ENCODE assay signal across 8 cellular contexts in genomic region chr4:184448828-184449227, GRCh38. TPM values are rescaled to one million over a fixed set of nuclear protein-coding genes. Genes with fewer than 3 reads are reported as not detected.
DNase-seq lines count a peak whose midpoint lies in the region; ATAC-seq and TF ChIP-seq lines count a peak whose summit lies in the region.

No MANE protein-coding gene starts in this region.

- peaks cover 80% of the 10 kb centered on the region for H3K4me1 ChIP-seq in OCI-LY1 (ENCODE audit: insufficient read depth, low read length, severe bottlenecking)
- H3K4me1 ChIP-seq in endodermal cell (ENCODE audit: control insufficient read depth, insufficient read depth, low read length): peaks cover 11% of the 10 kb centered on the region
- H3K4me1 ChIP-seq in mucosa of rectum (ENCODE audit: control insufficient read depth in 2 of 2, insufficient read depth in 2 of 2, low read length in 2 of 2): peaks cover 23 to 30% of the 10 kb centered on the region in 2 donors

- H3F3A ChIP-seq in OCI-LY1 (ENCODE audit: insufficient read depth, low read length): no peaks in the 10 kb centered on the region; the same call in 1 of the 2 replicates

- peaks cover 19% of the 10 kb centered on the region for H3K36me3 ChIP-seq in OCI-LY1 (ENCODE audit: insufficient read depth, low read length)
- H3K36me3 ChIP-seq in endodermal cell (ENCODE audit: control insufficient read depth, insufficient read depth, low read length): no peaks in the 10 kb centered on the region
- peaks cover 7 to 8% of the 10 kb centered on the region in 2 donors for H3K36me3 ChIP-seq in mucosa of rectum (ENCODE audit: control insufficient read depth in 2 of 2, insufficient read depth in 2 of 2, low read length in 2 of 2)

- H3K9ac ChIP-seq in OCI-LY1 (ENCODE audit: low read length): peak overlapping the region; percentile 45; the same call in 1 of the 2 replicates
- H3K9ac ChIP-seq in endodermal cell (ENCODE audit: extremely low read depth, low read length, poor library complexity, severe bottlenecking): no peak overlapping the region
- H3K9ac ChIP-seq in mucosa of rectum (ENCODE audit: low read depth in 1 of 2, low read length in 2 of 2): peak overlapping the region; percentile 0 to 29

- no peak for ATAC-seq in stimulated activated naive CD8-positive, alpha-beta T cell treated with anti-CD3 and anti-CD28 coated beads, Interleukin-15, Interleukin-2, amounts not matched to agents 100 U/mL and 50 U/mL, for 24 hours
- ATAC-seq in GM21390 (IDR thresholded peaks at IDR 0.05; ENCODE audit: unreplicated experiment): no peak
- ATAC-seq in GM19467 (IDR thresholded peaks at IDR 0.05; ENCODE audit: unreplicated experiment): no peak

- TF ChIP-seq CTCF in OCI-LY1 (IDR thresholded peaks at IDR 0.05; ENCODE audit: low read length) (no peak), endodermal cell (conservative IDR thresholded peaks at IDR 0.05) (no peak)

- H3K27ac ChIP-seq in OCI-LY1 (ENCODE audit: low read depth, low read length, poor library complexity, severe bottlenecking) (peak overlapping the region; percentile 57), endodermal cell (ENCODE audit: low read depth, low read length) (no peak overlapping the region), mucosa of rectum (ENCODE audit: low read depth in 2 of 2, low read length in 2 of 2) (peak overlapping the region; percentile 66 to 84)

- no peaks in the 10 kb centered on the region for H3K9me2 ChIP-seq in OCI-LY1 (ENCODE audit: low read depth, low read length)

- no peak overlapping the region for H2AFZ ChIP-seq in OCI-LY1 (ENCODE audit: low read length)

- H4K20me1 ChIP-seq in OCI-LY1 (ENCODE audit: insufficient read depth, low read length): no peaks in the 10 kb centered on the region

- no peaks in the 10 kb centered on the region for H3K27me3 Mint-ChIP-seq in stimulated activated naive CD8-positive, alpha-beta T cell treated with anti-CD3 and anti-CD28 coated beads, Interleukin-15, Interleukin-2, amounts not matched to agents 100 ng/mL and 50 ng/mL, for 24 hours
- no peaks in the 10 kb centered on the region for H3K27me3 Mint-ChIP-seq in endodermal cell (ENCODE audit: insufficient read depth)

- no peak for DNase-seq in stimulated activated naive CD8-positive, alpha-beta T cell treated with anti-CD3 and anti-CD28 coated beads, Interleukin-15, Interleukin-2, amounts not matched to agents 100 U/mL and 50 U/mL, for 24 hours
- DNase-seq in endodermal cell (no peak), cerebellar nuclear complex (lab: John Stamatoyannopoulos, UW) (no peak)

- no peaks in the 10 kb centered on the region for H3K9me3 Mint-ChIP-seq in stimulated activated naive CD8-positive, alpha-beta T cell treated with anti-CD3 and anti-CD28 coated beads, Interleukin-15, Interleukin-2, amounts not matched to agents 100 ng/mL and 50 ng/mL, for 24 hours
- no peaks in the 10 kb centered on the region for H3K9me3 Mint-ChIP-seq in endodermal cell

- H3K79me2 ChIP-seq in OCI-LY1 (ENCODE audit: insufficient read depth, low read length): peaks cover 64% of the 10 kb centered on the region

- H3K4me3 ChIP-seq in OCI-LY1 (ENCODE audit: low read depth, low read length, poor library complexity, severe bottlenecking): peak overlapping the region; percentile 49
- no peak overlapping the region for H3K4me3 ChIP-seq in endodermal cell (ENCODE audit: low read length)
- H3K4me3 ChIP-seq in mucosa of rectum (ENCODE audit: low read length in 2 of 2): peak overlapping the region; percentile 41 to 64

- H3K4me3 Mint-ChIP-seq in stimulated activated naive CD8-positive, alpha-beta T cell treated with anti-CD3 and anti-CD28 coated beads, Interleukin-15, Interleukin-2, amounts not matched to agents 100 ng/mL and 50 ng/mL, for 24 hours: peak overlapping the region; percentile 72
- H3K4me3 Mint-ChIP-seq in endodermal cell: no peak overlapping the region

- H3K9me3 ChIP-seq in OCI-LY1 (ENCODE audit: low read length) (no peaks in the 10 kb centered on the region), endodermal cell (ENCODE audit: control insufficient read depth, low read length) (no peaks in the 10 kb centered on the region), mucosa of rectum (ENCODE audit: control insufficient read depth in 2 of 2, low read length in 2 of 2) (no peaks in the 10 kb centered on the region)

- 83 to 87% methylated on average over 7 to 10 of the region's 10 CpGs for WGBS in endodermal cell (ENCODE audit: insufficient coverage in 1 of 2, insufficient read length in 1 of 2), 2 experiments

- peaks cover 48% of the 10 kb centered on the region for H3K36me3 Mint-ChIP-seq in stimulated activated naive CD8-positive, alpha-beta T cell treated with anti-CD3 and anti-CD28 coated beads, Interleukin-15, Interleukin-2, amounts not matched to agents 100 ng/mL and 50 ng/mL, for 24 hours (ENCODE audit: low read depth)
- no peaks in the 10 kb centered on the region for H3K36me3 Mint-ChIP-seq in endodermal cell (ENCODE audit: low read depth)

- peak overlapping the region; percentile 46 for H3K27ac Mint-ChIP-seq in stimulated activated naive CD8-positive, alpha-beta T cell treated with anti-CD3 and anti-CD28 coated beads, Interleukin-15, Interleukin-2, amounts not matched to agents 100 ng/mL and 50 ng/mL, for 24 hours
- H3K27ac Mint-ChIP-seq in endodermal cell: peak overlapping the region; percentile 72

- H3K4me2 ChIP-seq in OCI-LY1 (ENCODE audit: low read length): peak overlapping the region; percentile 74

- H3K27me3 ChIP-seq in OCI-LY1 (ENCODE audit: insufficient read depth, low read length) (no peaks in the 10 kb centered on the region), endodermal cell (ENCODE audit: control insufficient read depth, insufficient read depth, low read length, poor library complexity, severe bottlenecking) (no peaks in the 10 kb centered on the region), mucosa of rectum (ENCODE audit: control insufficient read depth in 2 of 2, insufficient read depth in 2 of 2, low read length in 2 of 2) (no peaks in the 10 kb centered on the region)

- H3K4me1 Mint-ChIP-seq in stimulated activated naive CD8-positive, alpha-beta T cell treated with anti-CD3 and anti-CD28 coated beads, Interleukin-15, Interleukin-2, amounts not matched to agents 100 ng/mL and 50 ng/mL, for 24 hours (ENCODE audit: low read depth): peaks cover 93% of the 10 kb centered on the region
- H3K4me1 Mint-ChIP-seq in endodermal cell: peaks cover 59% of the 10 kb centered on the region

RNA-seq across cellular contexts. Expression of gene IRF2, which starts 25.5 kb away (rescaled TPM):
- 10 to 100 TPM; 17.3 to 24.6 TPM for total RNA-seq in endodermal cell
- 9.1 TPM for polyA plus RNA-seq in endodermal cell (2013, experiment 1 of 2)
- polyA plus RNA-seq in endodermal cell (2013, experiment 2 of 2): 9.0 TPM
